Comparison of ENCODE assay signal across 1 cellular context in the genomic region with DNA sequence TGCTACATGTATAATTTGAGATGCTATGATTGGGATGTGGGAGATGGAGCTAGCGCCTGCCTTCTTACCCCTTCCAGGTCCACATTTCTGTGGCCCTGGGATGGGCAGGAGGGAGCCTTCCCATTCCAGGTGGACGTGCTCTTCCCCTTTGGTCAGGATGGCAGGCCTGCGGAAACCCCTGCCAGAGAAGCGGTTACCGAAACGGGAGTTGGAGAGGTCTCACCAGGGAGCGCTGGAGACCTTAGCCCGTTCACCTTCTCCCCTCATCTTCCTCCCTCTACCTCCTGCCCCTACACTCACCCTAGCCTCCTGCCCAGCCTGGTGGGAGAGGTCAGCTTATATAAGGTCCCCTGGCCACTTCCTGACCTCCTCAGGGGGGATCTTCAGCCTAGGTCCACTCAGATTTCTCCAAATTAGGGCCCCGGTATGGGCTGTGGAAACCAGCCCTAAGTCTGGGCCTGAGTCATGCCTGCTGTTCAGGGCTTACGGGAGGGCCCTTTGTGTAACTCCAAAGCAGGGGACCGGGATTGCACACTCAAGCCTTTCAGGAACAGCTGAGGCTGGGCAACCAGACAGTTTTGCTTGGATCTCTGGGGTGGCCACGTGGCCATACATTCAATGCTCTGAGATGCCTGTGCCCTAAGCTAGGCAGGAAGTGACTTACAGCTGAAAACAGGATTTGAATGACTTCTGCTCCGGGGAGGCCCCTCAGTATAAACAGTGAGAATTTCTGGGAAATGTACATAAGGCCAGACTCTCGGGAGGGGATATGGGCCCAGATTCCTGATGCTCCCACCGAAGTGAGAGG.
TF ChIP-seq lines count a peak whose summit lies in the region.

No MANE protein-coding gene starts in this region.

TF ChIP-seq in HepG2, 621 proteins besides CTCF, POLR2A, EP300 and RAD21 (continued from another document and continues in another):
- TF ChIP-seq ZHX2 (IDR thresholded peaks at IDR 0.05; ENCODE audit: low read depth) = no peak
- TF ChIP-seq ZHX2 (CRISPR knock-in tag; IDR thresholded peaks at IDR 0.05; ENCODE audit: borderline replicate concordance) = no peak
- TF ChIP-seq ZNF891 (CRISPR knock-in tag; IDR thresholded peaks at IDR 0.05) = 0 out of 2 replicates have a peak, but pooled peaks have one; percentile 63
- TF ChIP-seq TBX2 (CRISPR knock-in tag; IDR thresholded peaks at IDR 0.05; ENCODE audit: borderline replicate concordance) = peak; percentile 60; the same call in 1 of the 2 replicates
- 0 out of 2 replicates have a peak, but pooled peaks have one; percentile 21 for TF ChIP-seq POGZ (CRISPR knock-in tag; IDR thresholded peaks at IDR 0.05)
- no peak; the same call in 1 of the 2 replicates for TF ChIP-seq ZNF333 (CRISPR knock-in tag; IDR thresholded peaks at IDR 0.05; ENCODE audit: borderline replicate concordance)
- TF ChIP-seq MAF1 (CRISPR knock-in tag; IDR thresholded peaks at IDR 0.05; ENCODE audit: borderline replicate concordance) = no peak
- peak; percentile 69 for TF ChIP-seq GABPB1 (CRISPR knock-in tag; IDR thresholded peaks at IDR 0.05)
- TF ChIP-seq, protein P1, sequence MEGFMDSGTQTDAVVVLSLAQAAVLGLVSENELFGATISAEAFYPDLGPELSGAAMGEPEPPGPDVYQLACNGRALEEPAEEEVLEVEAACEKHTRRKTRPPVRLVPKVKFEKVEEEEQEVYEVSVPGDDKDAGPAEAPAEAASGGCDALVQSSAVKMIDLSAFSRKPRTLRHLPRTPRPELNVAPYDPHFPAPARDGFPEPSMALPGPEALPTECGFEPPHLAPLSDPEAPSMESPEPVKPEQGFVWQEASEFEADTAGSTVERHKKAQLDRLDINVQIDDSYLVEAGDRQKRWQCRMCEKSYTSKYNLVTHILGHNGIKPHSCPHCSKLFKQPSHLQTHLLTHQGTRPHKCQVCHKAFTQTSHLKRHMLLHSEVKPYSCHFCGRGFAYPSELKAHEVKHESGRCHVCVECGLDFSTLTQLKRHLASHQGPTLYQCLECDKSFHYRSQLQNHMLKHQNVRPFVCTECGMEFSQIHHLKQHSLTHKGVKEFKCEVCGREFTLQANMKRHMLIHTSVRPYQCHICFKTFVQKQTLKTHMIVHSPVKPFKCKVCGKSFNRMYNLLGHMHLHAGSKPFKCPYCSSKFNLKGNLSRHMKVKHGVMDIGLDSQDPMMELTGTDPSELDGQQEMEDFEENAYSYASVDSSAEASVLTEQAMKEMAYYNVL (CRISPR knock-in tag; IDR thresholded peaks at IDR 0.05; ENCODE audit: borderline replicate concordance) = peak; percentile 52; the same call in 1 of the 2 replicates
- no peak for TF ChIP-seq ZKSCAN5 (CRISPR knock-in tag; IDR thresholded peaks at IDR 0.05)
- TF ChIP-seq HNF4G (IDR thresholded peaks at IDR 0.05; ENCODE audit: borderline replicate concordance, low read depth, low read length) = no peak
- TF ChIP-seq HNF4G (CRISPR knock-in tag; IDR thresholded peaks at IDR 0.05; ENCODE audit: borderline replicate concordance, low read depth) = peak; percentile 61; the same call in 1 of the 2 replicates
- 0 out of 2 replicates have a peak, but pooled peaks have one; percentile 2 for TF ChIP-seq ZNF280D (CRISPR knock-in tag; IDR thresholded peaks at IDR 0.05)
- TF ChIP-seq, protein P2, sequence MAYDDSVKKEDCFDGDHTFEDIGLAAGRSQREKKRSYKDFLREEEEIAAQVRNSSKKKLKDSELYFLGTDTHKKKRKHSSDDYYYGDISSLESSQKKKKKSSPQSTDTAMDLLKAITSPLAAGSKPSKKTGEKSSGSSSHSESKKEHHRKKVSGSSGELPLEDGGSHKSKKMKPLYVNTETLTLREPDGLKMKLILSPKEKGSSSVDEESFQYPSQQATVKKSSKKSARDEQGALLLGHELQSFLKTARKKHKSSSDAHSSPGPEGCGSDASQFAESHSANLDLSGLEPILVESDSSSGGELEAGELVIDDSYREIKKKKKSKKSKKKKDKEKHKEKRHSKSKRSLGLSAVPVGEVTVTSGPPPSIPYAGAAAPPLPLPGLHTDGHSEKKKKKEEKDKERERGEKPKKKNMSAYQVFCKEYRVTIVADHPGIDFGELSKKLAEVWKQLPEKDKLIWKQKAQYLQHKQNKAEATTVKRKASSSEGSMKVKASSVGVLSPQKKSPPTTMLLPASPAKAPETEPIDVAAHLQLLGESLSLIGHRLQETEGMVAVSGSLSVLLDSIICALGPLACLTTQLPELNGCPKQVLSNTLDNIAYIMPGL (CRISPR knock-in tag; IDR thresholded peaks at IDR 0.05; ENCODE audit: borderline replicate concordance in 1 of 2, low read depth in 1 of 2) = peak; percentile 26 to 63; a peak in 1 of 4 replicates
- TF ChIP-seq KLF16 (CRISPR knock-in tag; IDR thresholded peaks at IDR 0.05) = peak in 1 of 2 experiments; percentile 64; a peak in 2 of 4 replicates
- TF ChIP-seq ZNF614 (CRISPR knock-in tag; IDR thresholded peaks at IDR 0.05; ENCODE audit: borderline replicate concordance) = peak; percentile 49; the same call in 1 of the 2 replicates
- peak; percentile 70; the same call in 1 of the 2 replicates for TF ChIP-seq ZNF281 (CRISPR knock-in tag; IDR thresholded peaks at IDR 0.05; ENCODE audit: borderline replicate concordance)
- TF ChIP-seq, protein P3, sequence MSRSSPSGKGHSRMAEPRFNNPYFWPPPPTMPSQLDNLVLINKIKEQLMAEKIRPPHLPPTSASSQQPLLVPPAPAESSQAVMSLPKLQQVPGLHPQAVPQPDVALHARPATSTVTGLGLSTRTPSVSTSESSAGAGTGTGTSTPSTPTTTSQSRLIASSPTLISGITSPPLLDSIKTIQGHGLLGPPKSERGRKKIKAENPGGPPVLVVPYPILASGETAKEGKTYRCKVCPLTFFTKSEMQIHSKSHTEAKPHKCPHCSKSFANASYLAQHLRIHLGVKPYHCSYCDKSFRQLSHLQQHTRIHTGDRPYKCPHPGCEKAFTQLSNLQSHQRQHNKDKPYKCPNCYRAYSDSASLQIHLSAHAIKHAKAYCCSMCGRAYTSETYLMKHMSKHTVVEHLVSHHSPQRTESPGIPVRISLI (CRISPR knock-in tag; IDR thresholded peaks at IDR 0.05; ENCODE audit: borderline replicate concordance) = no peak
- TF ChIP-seq SYNCRIP (IDR thresholded peaks at IDR 0.05; ENCODE audit: insufficient read depth, low read depth, low read length) = no peak
- TF ChIP-seq ZNF816 (CRISPR knock-in tag; IDR thresholded peaks at IDR 0.05; ENCODE audit: borderline replicate concordance) = 0 out of 2 replicates have a peak, but pooled peaks have one; percentile 92
- peak; percentile 58 for TF ChIP-seq CREM (IDR thresholded peaks at IDR 0.05)
- no peak for TF ChIP-seq CREM (CRISPR knock-in tag; IDR thresholded peaks at IDR 0.05)
- no peak for TF ChIP-seq RERE (CRISPR knock-in tag; IDR thresholded peaks at IDR 0.05; ENCODE audit: low read depth)
- TF ChIP-seq MXI1 (IDR thresholded peaks at IDR 0.05; ENCODE audit: borderline replicate concordance, low read depth, low read length) = peak; percentile 71; the same call in 1 of the 3 replicates
- TF ChIP-seq ZNF879 (CRISPR knock-in tag; IDR thresholded peaks at IDR 0.05) = 0 out of 2 replicates have a peak, but pooled peaks have one; percentile 28
